In genomic region chr1:11982010-11982392, GRCh38 we compare ENCODE assay signal across 1 cellular context.
TF ChIP-seq lines count a peak whose summit lies in the region.

No MANE protein-coding gene starts in this region.

TF ChIP-seq in GM12878, 131 proteins besides CTCF, POLR2A, EP300 and RAD21:
- no peak for TF ChIP-seq CHD1 (IDR thresholded peaks at IDR 0.05; ENCODE audit: low read depth, low read length)
- TF ChIP-seq SMC3 (IDR thresholded peaks at IDR 0.05; ENCODE audit: borderline replicate concordance, low read length) = peak; percentile 47; the same call in 1 of the 2 replicates
- TF ChIP-seq EED (IDR thresholded peaks at IDR 0.05; ENCODE audit: low read depth) = no peak
TF ChIP-seq in GM12878: peak in this region for 1.
